8 cellular contexts compared by ENCODE assay signal in genomic region chr11:89601263-89601662, GRCh38.
DNase-seq lines count a peak whose midpoint lies in the region; FAIRE-seq and TF ChIP-seq lines count a peak whose summit lies in the region.
"Not testable (repeated sequence)": the region's sequence is repeated elsewhere in the genome, so short reads cannot be mapped to it uniquely, and the experiment has no call there.

No MANE protein-coding gene starts in this region.

- FAIRE-seq in astrocyte (lab: Jason Lieb, UNC): peak; percentile 87

- peak overlapping the region; percentile 34 for H3K27ac ChIP-seq in astrocyte (ENCODE audit: low read depth, low read length)
- H3K27ac ChIP-seq in trophoblast cell (ENCODE audit: low read depth, low read length): not testable (repeated sequence)

- H3K27ac Mint-ChIP-seq in astrocyte (ENCODE audit: unreplicated experiment): peak overlapping the region; percentile 80

- not testable (repeated sequence) for H4K8ac ChIP-seq in trophoblast cell (ENCODE audit: low read depth, low read length)

- not testable (repeated sequence) for TF ChIP-seq CTCF in AG04449 (IDR thresholded peaks at IDR 0.05; ENCODE audit: insufficient read depth, low read length, missing control alignments); astrocyte (IDR thresholded peaks at IDR 0.05; ENCODE audit: insufficient read depth, low read depth, low read length); epithelial cell of esophagus (IDR thresholded peaks at IDR 0.05; ENCODE audit: insufficient read depth, low read depth, low read length, missing control alignments); fibroblast of the aortic adventitia (IDR thresholded peaks at IDR 0.05; ENCODE audit: insufficient read depth, low read length)

- H2AK5ac ChIP-seq in trophoblast cell (ENCODE audit: low read length): not testable (repeated sequence)

- not testable (repeated sequence) for H3K79me1 ChIP-seq in trophoblast cell (ENCODE audit: low read length)

- not testable (repeated sequence) for H2BK12ac ChIP-seq in trophoblast cell (ENCODE audit: low read length)

- not testable (repeated sequence) for H3K4me3 ChIP-seq in AG04449 (ENCODE audit: low read depth, low read length); astrocyte (ENCODE audit: insufficient read depth, low read depth, low read length); epithelial cell of esophagus (ENCODE audit: low read length); fibroblast of the aortic adventitia (ENCODE audit: low read depth, low read length); trophoblast cell (ENCODE audit: low read depth, low read length)

- not testable (repeated sequence) for H4K12ac ChIP-seq in trophoblast cell (ENCODE audit: low read depth, low read length)

- not testable (repeated sequence) for H3K23ac ChIP-seq in trophoblast cell (ENCODE audit: low read length)

- not testable (repeated sequence) for H2BK5ac ChIP-seq in trophoblast cell (ENCODE audit: low read depth, low read length, poor library complexity)

- not testable (repeated sequence) for H4K91ac ChIP-seq in trophoblast cell (ENCODE audit: low read depth, low read length)

- DNase-seq in AG04449 (ENCODE audit: low read depth, low spot score) (peak; percentile 63), GM04504 (ENCODE audit: low read depth) (peak; percentile 22), HT1080 (ENCODE audit: low read depth) (peak; percentile 75), RKO (ENCODE audit: low spot score) (peak; percentile 14), astrocyte (ENCODE audit: low read depth) (peak; percentile 85), epithelial cell of esophagus (ENCODE audit: low read depth) (peak; percentile 75), fibroblast of the aortic adventitia (ENCODE audit: low read depth) (peak; percentile 33), trophoblast cell (peak; percentile 13 to 58)

- H3K4me1 ChIP-seq in astrocyte (ENCODE audit: insufficient read depth, low read length); trophoblast cell (ENCODE audit: control insufficient read depth in 1 of 2, insufficient read depth in 2 of 2, low read length in 2 of 2): not testable (repeated sequence)

- not testable (repeated sequence) for H3K9ac ChIP-seq in astrocyte (ENCODE audit: low read length); trophoblast cell (ENCODE audit: low read length)

- not testable (repeated sequence) for H3K27me3 Mint-ChIP-seq in astrocyte (ENCODE audit: low read depth, unreplicated experiment)

- H3K36me3 ChIP-seq in astrocyte (ENCODE audit: insufficient read depth, low read length); trophoblast cell (ENCODE audit: control insufficient read depth in 1 of 2, insufficient read depth in 2 of 2, low read length in 2 of 2): not testable (repeated sequence)

- not testable (repeated sequence) for H3K4me1 Mint-ChIP-seq in astrocyte (ENCODE audit: low read depth, unreplicated experiment)

- not testable (repeated sequence) for H3K27me3 ChIP-seq in astrocyte (ENCODE audit: insufficient read depth, low read length); trophoblast cell (ENCODE audit: insufficient read depth, low read length)

- H3K9me3 ChIP-seq in astrocyte (ENCODE audit: insufficient read depth, low read depth, low read length); trophoblast cell (ENCODE audit: insufficient read depth, low read depth, low read length): not testable (repeated sequence)

- not testable (repeated sequence) for H3K14ac ChIP-seq in trophoblast cell (ENCODE audit: low read length)

- not testable (repeated sequence) for H2BK120ac ChIP-seq in trophoblast cell (ENCODE audit: insufficient read depth, low read length, poor library complexity)

- H3K79me2 ChIP-seq in astrocyte (ENCODE audit: insufficient read depth, low read length); trophoblast cell (ENCODE audit: control insufficient read depth, insufficient read depth, low read length, poor library complexity): not testable (repeated sequence)

- H3K36me3 Mint-ChIP-seq in astrocyte (ENCODE audit: low read depth, unreplicated experiment): not testable (repeated sequence)

- H3K4me3 Mint-ChIP-seq in astrocyte (ENCODE audit: unreplicated experiment): not testable (repeated sequence)

- H3K4me2 ChIP-seq in astrocyte (ENCODE audit: low read length); trophoblast cell (ENCODE audit: low read length): not testable (repeated sequence)

- H4K20me1 ChIP-seq in astrocyte (ENCODE audit: insufficient read depth, low read length): not testable (repeated sequence)

- POLR2A ChIA-PET in AG04449 (lab: Yijun Ruan, JAX): not testable (repeated sequence)

- H3K9me3 Mint-ChIP-seq in astrocyte (ENCODE audit: unreplicated experiment): not testable (repeated sequence)

- not testable (repeated sequence) for H2AFZ ChIP-seq in astrocyte (ENCODE audit: low read depth, low read length); trophoblast cell (ENCODE audit: insufficient read depth, low read length, poor library complexity)

- not testable (repeated sequence) for H3K4ac ChIP-seq in trophoblast cell (ENCODE audit: low read depth, low read length)

- not testable (repeated sequence) for H3K18ac ChIP-seq in trophoblast cell (ENCODE audit: low read length)

- WGBS in trophoblast cell (ENCODE audit: extremely low coverage, insufficient coverage, insufficient read length): no CpG with 5 or more reads among the region's 1 CpG

- CTCF ChIA-PET in AG04449 (lab: Yijun Ruan, JAX): not testable (repeated sequence)

Comparison
In these comparisons a context has a peak if more than half of its experiments do, and no peak if none do; other contexts are left out.
1. DNase-seq: peak in every context shown above with its lines; median percentile 85 in astrocyte; 75 in HT1080; 75 in epithelial cell of esophagus; 63 in AG04449; 36 in trophoblast cell; 33 in fibroblast of the aortic adventitia; 22 in GM04504; 14 in RKO.